ENCODE assay signal across 20 cellular contexts in genomic region chr4:173735585-173735984, GRCh38.
DNase-seq lines count a peak whose midpoint lies in the region; ATAC-seq and TF ChIP-seq lines count a peak whose summit lies in the region.
"Had no signal": no experiment of that assay in that cellular context is flagged by ENCODE, and none has a peak within 500 bp of the region (broad histone marks: within the 10 kb centered on the region; RNA-seq: fewer than 3 reads in every experiment).

No MANE protein-coding gene starts in this region.

- no peak overlapping the region for H4K12ac ChIP-seq in trophoblast cell (ENCODE audit: low read depth, low read length)

- no peaks in the 10 kb centered on the region for H3K79me1 ChIP-seq in trophoblast cell (ENCODE audit: low read length)

- no peak overlapping the region for H4K8ac ChIP-seq in trophoblast cell (ENCODE audit: low read depth, low read length)

- intact Hi-C loops in ascending aorta (cut with DNase I) (no loop called here), uterus (cut with DNase I; ENCODE audit: low total_unique reads) (no loop called here)

- H3K4me2 ChIP-seq in osteoblast (ENCODE audit: insufficient read depth, low read length) = peak overlapping the region; percentile 24
- H3K4me2 ChIP-seq in trophoblast cell (ENCODE audit: low read length) = no peak overlapping the region
- H3K4me2 ChIP-seq: GM23338 had no signal

- no CpG with 5 or more reads among the region's 4 CpGs for WGBS in trophoblast cell (ENCODE audit: extremely low coverage, insufficient coverage, insufficient read length)

- H3K14ac ChIP-seq in trophoblast cell (ENCODE audit: low read length) = no peak overlapping the region

- H3K27me3 ChIP-seq in ascending aorta (no peaks in the 10 kb centered on the region), osteoblast (ENCODE audit: insufficient read depth, low read length) (no peaks in the 10 kb centered on the region), uterus (no peaks in the 10 kb centered on the region), trophoblast cell (ENCODE audit: insufficient read depth, low read length) (no peaks in the 10 kb centered on the region)
- H3K27me3 ChIP-seq: BE2C had no signal

- H3K27ac ChIP-seq in ascending aorta (peak overlapping the region; percentile 55 to 72), osteoblast (ENCODE audit: low read depth, low read length) (no peak overlapping the region), uterus (peak overlapping the region; percentile 48 to 71), trophoblast cell (ENCODE audit: low read depth, low read length) (no peak overlapping the region)

- ATAC-seq in activated naive CD8-positive, alpha-beta T cell treated with anti-CD3 and anti-CD28 coated beads, Interleukin-2, amount 50 U/mL, for 24 hours = no peak
- ATAC-seq: GM12878, GM23338 had no signal

- H3K23ac ChIP-seq in trophoblast cell (ENCODE audit: low read length) = no peak overlapping the region

- no peaks in the 10 kb centered on the region for H3K36me3 Mint-ChIP-seq in activated naive CD8-positive, alpha-beta T cell treated with anti-CD3 and anti-CD28 coated beads, Interleukin-2, amount 50 U/mL, for 24 hours (ENCODE audit: low read depth)
- H3K36me3 Mint-ChIP-seq: CD4-positive, CD25-positive, alpha-beta regulatory T cell; CD8-positive, alpha-beta memory T cell had no signal

- peak overlapping the region; percentile 6 to 34 for H3K4me3 ChIP-seq in ascending aorta
- H3K4me3 ChIP-seq in osteoblast (ENCODE audit: insufficient read depth, low read length) = peak overlapping the region; percentile 18
- H3K4me3 ChIP-seq in uterus = no peak overlapping the region
- H3K4me3 ChIP-seq in trophoblast cell (ENCODE audit: low read depth, low read length) = no peak overlapping the region
- H3K4me3 ChIP-seq: GM12878, GM23338 had no signal

- H3K9me3 ChIP-seq in ascending aorta = no peaks in the 10 kb centered on the region
- H3K9me3 ChIP-seq in osteoblast (ENCODE audit: low read depth, low read length) = no peaks in the 10 kb centered on the region
- H3K9me3 ChIP-seq in uterus = no peaks in the 10 kb centered on the region
- H3K9me3 ChIP-seq in trophoblast cell (ENCODE audit: insufficient read depth, low read depth, low read length) = no peaks in the 10 kb centered on the region
- H3K9me3 ChIP-seq: BE2C had no signal

- no peak overlapping the region for H4K91ac ChIP-seq in trophoblast cell (ENCODE audit: low read depth, low read length)

- no peak overlapping the region for H3K27ac Mint-ChIP-seq in activated naive CD8-positive, alpha-beta T cell treated with anti-CD3 and anti-CD28 coated beads, Interleukin-2, amount 50 U/mL, for 24 hours
- H3K27ac Mint-ChIP-seq: CD4-positive, CD25-positive, alpha-beta regulatory T cell; CD8-positive, alpha-beta memory T cell; GM23338 had no signal

- H2BK12ac ChIP-seq in trophoblast cell (ENCODE audit: low read length) = no peak overlapping the region

- TF ChIP-seq CTCF in ascending aorta (IDR thresholded peaks at IDR 0.05) = no peak
- no peak for TF ChIP-seq CTCF in osteoblast (IDR thresholded peaks at IDR 0.05; ENCODE audit: extremely low read depth, low read depth, low read length)
- no peak for TF ChIP-seq CTCF in uterus (IDR thresholded peaks at IDR 0.05)

- H3K4ac ChIP-seq in trophoblast cell (ENCODE audit: low read depth, low read length) = no peak overlapping the region

- H3K36me3 ChIP-seq in ascending aorta (no peaks in the 10 kb centered on the region), osteoblast (ENCODE audit: insufficient read depth, low read length) (no peaks in the 10 kb centered on the region), uterus (no peaks in the 10 kb centered on the region), trophoblast cell (ENCODE audit: control insufficient read depth in 1 of 2, insufficient read depth in 2 of 2, low read length in 2 of 2) (no peaks in the 10 kb centered on the region)
- H3K36me3 ChIP-seq: BE2C had no signal

- no peak overlapping the region for H3K18ac ChIP-seq in trophoblast cell (ENCODE audit: low read length)

- H2BK5ac ChIP-seq in trophoblast cell (ENCODE audit: low read depth, low read length, poor library complexity) = no peak overlapping the region

- H3K79me2 ChIP-seq in osteoblast (ENCODE audit: insufficient read depth, low read length) (no peaks in the 10 kb centered on the region), trophoblast cell (ENCODE audit: control insufficient read depth, insufficient read depth, low read length, poor library complexity) (no peaks in the 10 kb centered on the region)

- H3K4me1 Mint-ChIP-seq in activated naive CD8-positive, alpha-beta T cell treated with anti-CD3 and anti-CD28 coated beads, Interleukin-2, amount 50 U/mL, for 24 hours = no peaks in the 10 kb centered on the region
- H3K4me1 Mint-ChIP-seq: CD4-positive, CD25-positive, alpha-beta regulatory T cell; CD8-positive, alpha-beta memory T cell; GM23338 had no signal

- no peaks in the 10 kb centered on the region for H3K9me3 Mint-ChIP-seq in activated naive CD8-positive, alpha-beta T cell treated with anti-CD3 and anti-CD28 coated beads, Interleukin-2, amount 50 U/mL, for 24 hours
- H3K9me3 Mint-ChIP-seq: GM23338 had no signal

- H3K27me3 Mint-ChIP-seq in activated naive CD8-positive, alpha-beta T cell treated with anti-CD3 and anti-CD28 coated beads, Interleukin-2, amount 50 U/mL, for 24 hours = no peaks in the 10 kb centered on the region
- H3K27me3 Mint-ChIP-seq: CD4-positive, CD25-positive, alpha-beta regulatory T cell; CD8-positive, alpha-beta memory T cell had no signal

- no peaks in the 10 kb centered on the region for H4K20me1 ChIP-seq in osteoblast (ENCODE audit: insufficient read depth, low read length)

- no peak overlapping the region for H2BK120ac ChIP-seq in trophoblast cell (ENCODE audit: insufficient read depth, low read length, poor library complexity)

- DNase-seq in NCI-H69 (lab: John Stamatoyannopoulos, UW) (peak; percentile 23), ascending aorta (ENCODE audit: low spot score in 2 of 2) (peak in 1 of 2 donors; percentile 73), osteoblast (ENCODE audit: insufficient read length, low spot score, missing footprints) (no peak), uterus (no peak), trophoblast cell (no peak), NOMO-1 treated with dmso at 0.1 percent for 144 hours (lab: John Stamatoyannopoulos, UW; ENCODE audit: unreplicated experiment) (no peak)
- no peak for DNase-seq in activated naive CD8-positive, alpha-beta T cell treated with anti-CD3 and anti-CD28 coated beads, Interleukin-2, amount 50 U/mL, for 24 hours
- no peak for DNase-seq in activated effector memory CD4-positive, alpha-beta T cell treated with Interleukin-2 at 50 U/mL for 16 hours
- DNase-seq: ACHN; BE2C; C1 segment of cervical spinal cord; CD4-positive, CD25-positive, alpha-beta regulatory T cell; CD8-positive, alpha-beta memory T cell; COR-L47; DMS 273 treated with DMSO at 0.1 percent for 48 hours; DMS53; DND-41; EL had no signal

- no peak overlapping the region for H2AFZ ChIP-seq in osteoblast (ENCODE audit: low read length)
- H2AFZ ChIP-seq in trophoblast cell (ENCODE audit: insufficient read depth, low read length, poor library complexity) = no peak overlapping the region
- H2AFZ ChIP-seq: GM23338 had no signal

- TF ChIP-seq POLR2A in uterus (IDR thresholded peaks at IDR 0.05) = no peak

- H2AK5ac ChIP-seq in trophoblast cell (ENCODE audit: low read length) = no peak overlapping the region

- H3K9ac ChIP-seq in trophoblast cell (ENCODE audit: low read length) = no peak overlapping the region

- H3K4me1 ChIP-seq in ascending aorta = peaks cover 0 to 19% of the 10 kb centered on the region in 2 donors
- H3K4me1 ChIP-seq in osteoblast (ENCODE audit: insufficient read depth, low read length) = no peaks in the 10 kb centered on the region
- no peaks in the 10 kb centered on the region for H3K4me1 ChIP-seq in uterus
- H3K4me1 ChIP-seq in trophoblast cell (ENCODE audit: control insufficient read depth in 1 of 2, insufficient read depth in 2 of 2, low read length in 2 of 2) = no peaks in the 10 kb centered on the region

- H3K4me3 Mint-ChIP-seq in activated naive CD8-positive, alpha-beta T cell treated with anti-CD3 and anti-CD28 coated beads, Interleukin-2, amount 50 U/mL, for 24 hours = no peak overlapping the region
- H3K4me3 Mint-ChIP-seq: CD4-positive, CD25-positive, alpha-beta regulatory T cell; CD8-positive, alpha-beta memory T cell; GM23338 had no signal

Comparison
In these comparisons a context has a peak if more than half of its experiments do, and no peak if none do; other contexts are left out.
1. H3K27ac ChIP-seq: peak in ascending aorta (2 of 2) and uterus (2 of 2); none in osteoblast (single experiment) and trophoblast cell (single experiment).
2. H3K4me3 ChIP-seq: peak in ascending aorta (2 of 2) and osteoblast (single experiment); none in uterus (0 of 2) and trophoblast cell (single experiment).